ENCODE assay signal across 10 cellular contexts in the genomic region with DNA sequence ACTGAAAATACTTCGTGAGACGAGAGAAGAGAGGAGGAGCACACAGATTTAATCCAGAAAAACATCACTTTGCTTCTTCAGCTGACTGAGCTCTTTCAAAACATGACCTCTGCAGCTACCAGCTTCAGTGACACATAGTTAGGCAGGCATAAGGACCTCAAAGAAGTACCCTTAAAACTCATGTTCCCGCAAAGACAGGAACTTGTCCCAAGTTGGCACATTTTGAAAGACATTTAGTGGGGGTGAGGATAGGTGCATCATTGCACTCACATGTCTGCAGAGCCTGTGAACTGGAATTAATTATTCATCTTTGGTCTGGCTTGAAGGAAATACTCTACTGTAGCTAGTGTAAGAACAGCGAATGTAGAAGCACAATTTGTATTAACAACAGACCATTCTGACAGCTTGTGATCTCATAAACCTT.
A peak's percentile ranks its signal among the peaks of the same experiment; 100 is the strongest.
DNase-seq lines count a peak whose midpoint lies in the region; ATAC-seq and TF ChIP-seq lines count a peak whose summit lies in the region.
"Had no signal": no experiment of that assay in that cellular context is flagged by ENCODE, and none has a peak within 500 bp of the region (broad histone marks: within the 10 kb centered on the region; RNA-seq: fewer than 3 reads in every experiment).

No MANE protein-coding gene starts in this region.

- DNase-seq in LNCaP clone FGC (ENCODE audit: low read depth): no peak
- DNase-seq in left lobe of liver (ENCODE audit: low spot score): no peak
- DNase-seq in superior temporal gyrus (ENCODE audit: extremely low spot score): peak; percentile 63
- DNase-seq in NOMO-1 treated with DMSO at 0.1 percent for 48 hours (lab: John Stamatoyannopoulos, UW; ENCODE audit: unreplicated experiment): no peak
- DNase-seq in foreskin melanocyte: no peak
- DNase-seq in activated CD8-positive, alpha-beta T cell treated with anti-CD3 and anti-CD28 coated beads for 36 hours: no peak
- DNase-seq in GM03348 (ENCODE audit: low spot score): no peak
- DNase-seq: activated CD4-positive, alpha-beta memory T cell treated with anti-CD3 and anti-CD28 coated beads, Interleukin-2, amount 10 ng/mL, durations not matched to agents 7 days and 5 days; stimulated activated naive CD8-positive, alpha-beta T cell treated with anti-CD3 and anti-CD28 coated beads, Interleukin-15, amount 100 ng/mL, for 72 hours had no signal

- peak overlapping the region in 2 of 5 experiments; percentile 16 to 44 for H3K4me3 Mint-ChIP-seq in brain
- H3K4me3 Mint-ChIP-seq in activated CD8-positive, alpha-beta T cell treated with anti-CD3 and anti-CD28 coated beads for 36 hours: no peak overlapping the region
- H3K4me3 Mint-ChIP-seq: activated CD4-positive, alpha-beta memory T cell treated with anti-CD3 and anti-CD28 coated beads, Interleukin-2, amount 10 ng/mL, durations not matched to agents 7 days and 5 days; stimulated activated naive CD8-positive, alpha-beta T cell treated with anti-CD3 and anti-CD28 coated beads, Interleukin-15, amount 100 ng/mL, for 72 hours had no signal

- H3K4me3 ChIP-seq in LNCaP clone FGC (ENCODE audit: low read depth, low read length): peak overlapping the region; percentile 50

- intact Hi-C loops in activated CD8-positive, alpha-beta T cell treated with anti-CD3 and anti-CD28 coated beads for 36 hours (cut with micrococcal nuclease): no loop called here

- peaks cover 32% of the 10 kb centered on the region for H3K36me3 Mint-ChIP-seq in brain
- H3K36me3 Mint-ChIP-seq in activated CD8-positive, alpha-beta T cell treated with anti-CD3 and anti-CD28 coated beads for 36 hours (ENCODE audit: low read depth): peaks cover 1% of the 10 kb centered on the region

- ATAC-seq in left lobe of liver: peak; percentile 76
- no peak for ATAC-seq in activated CD8-positive, alpha-beta T cell treated with anti-CD3 and anti-CD28 coated beads for 36 hours
- ATAC-seq: stimulated activated naive CD8-positive, alpha-beta T cell treated with anti-CD3 and anti-CD28 coated beads, Interleukin-15, amount 100 ng/mL, for 72 hours had no signal

- TF ChIP-seq CTCF in LNCaP clone FGC (IDR thresholded peaks at IDR 0.05; ENCODE audit: control insufficient read depth, extremely low read depth, insufficient read depth): no peak
- no peak for TF ChIP-seq CTCF in brain (conservative IDR thresholded peaks at IDR 0.05)
- TF ChIP-seq CTCF in activated CD8-positive, alpha-beta T cell treated with anti-CD3 and anti-CD28 coated beads for 36 hours (IDR thresholded peaks at IDR 0.05): no peak

- H3K27ac Mint-ChIP-seq in brain: peak overlapping the region in 3 of 5 experiments; percentile 52 to 71 (median 57)
- H3K27ac Mint-ChIP-seq in activated CD8-positive, alpha-beta T cell treated with anti-CD3 and anti-CD28 coated beads for 36 hours: no peak overlapping the region
- H3K27ac Mint-ChIP-seq: activated CD4-positive, alpha-beta memory T cell treated with anti-CD3 and anti-CD28 coated beads, Interleukin-2, amount 10 ng/mL, durations not matched to agents 7 days and 5 days; stimulated activated naive CD8-positive, alpha-beta T cell treated with anti-CD3 and anti-CD28 coated beads, Interleukin-15, amount 100 ng/mL, for 72 hours had no signal

- no peaks in the 10 kb centered on the region for H3K27me3 Mint-ChIP-seq in brain
- no peaks in the 10 kb centered on the region for H3K27me3 Mint-ChIP-seq in activated CD8-positive, alpha-beta T cell treated with anti-CD3 and anti-CD28 coated beads for 36 hours
- H3K27me3 Mint-ChIP-seq: stimulated activated naive CD8-positive, alpha-beta T cell treated with anti-CD3 and anti-CD28 coated beads, Interleukin-15, amount 100 ng/mL, for 72 hours had no signal

- peaks cover 2 to 9% (median 6%) of the 10 kb centered on the region in 5 experiments for H3K9me3 Mint-ChIP-seq in brain
- no peaks in the 10 kb centered on the region for H3K9me3 Mint-ChIP-seq in activated CD8-positive, alpha-beta T cell treated with anti-CD3 and anti-CD28 coated beads for 36 hours
- H3K9me3 Mint-ChIP-seq: activated CD4-positive, alpha-beta memory T cell treated with anti-CD3 and anti-CD28 coated beads, Interleukin-2, amount 10 ng/mL, durations not matched to agents 7 days and 5 days had no signal

- CTCF ChIA-PET in activated CD8-positive, alpha-beta T cell treated with anti-CD3 and anti-CD28 coated beads for 36 hours (lab: Charles Lee): no interaction called here

- peaks cover 45% of the 10 kb centered on the region for H3K4me1 Mint-ChIP-seq in brain
- no peaks in the 10 kb centered on the region for H3K4me1 Mint-ChIP-seq in activated CD8-positive, alpha-beta T cell treated with anti-CD3 and anti-CD28 coated beads for 36 hours (ENCODE audit: low read depth)

- POLR2A ChIA-PET in activated CD8-positive, alpha-beta T cell treated with anti-CD3 and anti-CD28 coated beads for 36 hours (lab: Charles Lee): no interaction called here
